ENCODE assay signal across 11 cellular contexts in genomic region chr9:20551835-20552234, GRCh38.
DNase-seq lines count a peak whose midpoint lies in the region; ATAC-seq lines count a peak whose summit lies in the region.
"Had no signal": no experiment of that assay in that cellular context is flagged by ENCODE, and none has a peak within 500 bp of the region (broad histone marks: within the 10 kb centered on the region; RNA-seq: fewer than 3 reads in every experiment).

No MANE protein-coding gene starts in this region.

- peak overlapping the region; percentile 62 for H3K4me3 Mint-ChIP-seq in activated T-helper 1 cell treated with anti-CD3 and anti-CD28 coated beads, Interleukin-12 subunit alpha, Interleukin-12 subunit beta, Interleukin-2, Interleukin-4 antibody, amounts not matched to agents 30 ng/mL and 10 ng/mL and 1 ng/mL, durations not matched to agents 14 hours and 24 hours and 36 hours
- peak overlapping the region; percentile 41 for H3K4me3 Mint-ChIP-seq in stimulated activated effector memory CD8-positive, alpha-beta T cell treated with anti-CD3 and anti-CD28 coated beads, Interleukin-12 subunit alpha, Interleukin-12 subunit beta, amount 100 ng/mL, for 72 hours
- H3K4me3 Mint-ChIP-seq: stimulated activated naive B cell treated with anti-CD40 and anti-IgM and Interleukin-4, amounts not matched to agents 10 μg/mL and 1 μg/mL and 100 μg/mL, for 72 hours had no signal

- H3K36me3 Mint-ChIP-seq in activated T-helper 1 cell treated with anti-CD3 and anti-CD28 coated beads, Interleukin-12 subunit alpha, Interleukin-12 subunit beta, Interleukin-2, Interleukin-4 antibody, amounts not matched to agents 30 ng/mL and 10 ng/mL and 1 ng/mL, durations not matched to agents 14 hours and 24 hours and 36 hours (ENCODE audit: low read depth) = peaks cover 12% of the 10 kb centered on the region
- no peaks in the 10 kb centered on the region for H3K36me3 Mint-ChIP-seq in stimulated activated effector memory CD8-positive, alpha-beta T cell treated with anti-CD3 and anti-CD28 coated beads, Interleukin-12 subunit alpha, Interleukin-12 subunit beta, amount 100 ng/mL, for 72 hours
- H3K36me3 Mint-ChIP-seq: stimulated activated naive B cell treated with anti-CD40 and anti-IgM and Interleukin-4, amounts not matched to agents 10 μg/mL and 1 μg/mL and 100 μg/mL, for 72 hours had no signal

- intact Hi-C loops in activated T-helper 1 cell treated with anti-CD3 and anti-CD28 coated beads, Interleukin-12 subunit alpha, Interleukin-12 subunit beta, Interleukin-2, Interleukin-4 antibody, amounts not matched to agents 30 ng/mL and 10 ng/mL and 1 ng/mL, durations not matched to agents 14 hours and 24 hours and 36 hours (cut with micrococcal nuclease) = loop anchor here (1.0 to 10.0 kb wide), 12 partner anchors 23 to 1523 kb away; partner anchors contain the start of genes FOCAD and HACD4

- H3K27ac Mint-ChIP-seq in activated T-helper 1 cell treated with anti-CD3 and anti-CD28 coated beads, Interleukin-12 subunit alpha, Interleukin-12 subunit beta, Interleukin-2, Interleukin-4 antibody, amounts not matched to agents 30 ng/mL and 10 ng/mL and 1 ng/mL, durations not matched to agents 14 hours and 24 hours and 36 hours = peak overlapping the region; percentile 49
- peak overlapping the region; percentile 6 for H3K27ac Mint-ChIP-seq in stimulated activated effector memory CD8-positive, alpha-beta T cell treated with anti-CD3 and anti-CD28 coated beads, Interleukin-12 subunit alpha, Interleukin-12 subunit beta, amount 100 ng/mL, for 72 hours

- peak; percentile 29 for DNase-seq in activated naive CD4-positive, alpha-beta T cell treated with Interleukin-2 at 50 U/mL for 16 hours
- DNase-seq in activated naive CD4-positive, alpha-beta T cell (lab: John Stamatoyannopoulos, UW) = no peak
- DNase-seq in activated T-helper 1 cell treated with anti-CD3 and anti-CD28 coated beads, Interleukin-12 subunit alpha, Interleukin-12 subunit beta, Interleukin-2, Interleukin-4 antibody, amounts not matched to agents 30 ng/mL and 10 ng/mL and 1 ng/mL, durations not matched to agents 14 hours and 24 hours and 36 hours (ENCODE audit: low spot score) = peak; percentile 16
- peak in 1 of 2 donors; percentile 53 for DNase-seq in stimulated activated effector memory CD8-positive, alpha-beta T cell treated with anti-CD3 and anti-CD28 coated beads, Interleukin-12 subunit alpha, Interleukin-12 subunit beta, amount 100 ng/mL, for 72 hours (ENCODE audit: low spot score in 2 of 2)
- DNase-seq in AG20443 (ENCODE audit: low spot score) (no peak), inferior parietal cortex (ENCODE audit: extremely low spot score) (no peak), G401 (ENCODE audit: low spot score) (no peak)
- DNase-seq: BE2C; NCI-H446; stimulated activated naive B cell treated with anti-CD40 and anti-IgM and Interleukin-4, amounts not matched to agents 10 μg/mL and 1 μg/mL and 100 μg/mL, for 72 hours had no signal

- no peaks in the 10 kb centered on the region for H3K27me3 Mint-ChIP-seq in activated T-helper 1 cell treated with anti-CD3 and anti-CD28 coated beads, Interleukin-12 subunit alpha, Interleukin-12 subunit beta, Interleukin-2, Interleukin-4 antibody, amounts not matched to agents 30 ng/mL and 10 ng/mL and 1 ng/mL, durations not matched to agents 14 hours and 24 hours and 36 hours (ENCODE audit: insufficient read depth)
- H3K27me3 Mint-ChIP-seq: stimulated activated naive B cell treated with anti-CD40 and anti-IgM and Interleukin-4, amounts not matched to agents 10 μg/mL and 1 μg/mL and 100 μg/mL, for 72 hours had no signal

- ATAC-seq in HG02973 (IDR thresholded peaks at IDR 0.05; ENCODE audit: unreplicated experiment) = peak; percentile 76
- peak; percentile 90 for ATAC-seq in stimulated activated effector memory CD8-positive, alpha-beta T cell treated with anti-CD3 and anti-CD28 coated beads, Interleukin-12 subunit alpha, Interleukin-12 subunit beta, amount 100 ng/mL, for 72 hours

- no peaks in the 10 kb centered on the region for H3K9me3 Mint-ChIP-seq in activated T-helper 1 cell treated with anti-CD3 and anti-CD28 coated beads, Interleukin-12 subunit alpha, Interleukin-12 subunit beta, Interleukin-2, Interleukin-4 antibody, amounts not matched to agents 30 ng/mL and 10 ng/mL and 1 ng/mL, durations not matched to agents 14 hours and 24 hours and 36 hours
- H3K9me3 Mint-ChIP-seq in stimulated activated effector memory CD8-positive, alpha-beta T cell treated with anti-CD3 and anti-CD28 coated beads, Interleukin-12 subunit alpha, Interleukin-12 subunit beta, amount 100 ng/mL, for 72 hours = no peaks in the 10 kb centered on the region
- H3K9me3 Mint-ChIP-seq: stimulated activated naive B cell treated with anti-CD40 and anti-IgM and Interleukin-4, amounts not matched to agents 10 μg/mL and 1 μg/mL and 100 μg/mL, for 72 hours had no signal

- in situ Hi-C loops in G401 (cut with HindIII; ENCODE audit: low sequenced_read_pairs) = no loop called here

- H3K4me1 Mint-ChIP-seq in activated T-helper 1 cell treated with anti-CD3 and anti-CD28 coated beads, Interleukin-12 subunit alpha, Interleukin-12 subunit beta, Interleukin-2, Interleukin-4 antibody, amounts not matched to agents 30 ng/mL and 10 ng/mL and 1 ng/mL, durations not matched to agents 14 hours and 24 hours and 36 hours (ENCODE audit: low read depth) = peaks cover 64% of the 10 kb centered on the region
- peaks cover 55% of the 10 kb centered on the region for H3K4me1 Mint-ChIP-seq in stimulated activated effector memory CD8-positive, alpha-beta T cell treated with anti-CD3 and anti-CD28 coated beads, Interleukin-12 subunit alpha, Interleukin-12 subunit beta, amount 100 ng/mL, for 72 hours

Comparison
In these comparisons a context has a peak if more than half of its experiments do, and no peak if none do; other contexts are left out.
1. DNase-seq: peak in activated naive CD4-positive, alpha-beta T cell treated with Interleukin-2 at 50 U/mL for 16 hours (single experiment) and activated T-helper 1 cell treated with anti-CD3 and anti-CD28 coated beads, Interleukin-12 subunit alpha, Interleukin-12 subunit beta, Interleukin-2, Interleukin-4 antibody, amounts not matched to agents 30 ng/mL and 10 ng/mL and 1 ng/mL, durations not matched to agents 14 hours and 24 hours and 36 hours (single experiment); none in activated naive CD4-positive, alpha-beta T cell (0 of 4), AG20443 (single experiment), inferior parietal cortex (single experiment) and G401 (single experiment).